ENCODE assay signal across 1 cellular context in the genomic region with DNA sequence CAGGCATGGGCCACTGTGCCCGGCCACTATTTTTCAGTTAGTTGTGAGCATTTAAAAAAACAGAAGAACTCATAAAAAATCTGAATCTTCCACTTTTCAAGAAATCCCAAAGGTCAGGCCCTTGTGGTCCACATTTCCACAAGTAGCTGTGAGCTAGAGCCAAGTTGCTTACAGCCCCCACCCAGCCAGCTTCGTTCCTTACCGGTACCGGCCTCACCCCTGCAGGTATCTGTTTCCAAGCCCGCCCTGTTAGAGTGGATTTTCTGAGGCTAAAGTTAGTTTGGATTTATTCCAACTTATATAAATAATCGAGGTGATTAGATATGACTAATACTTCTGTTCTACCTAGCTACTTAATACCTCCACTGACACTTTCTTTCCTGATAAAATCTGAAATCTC.
TF ChIP-seq lines count a peak whose summit lies in the region.

No MANE protein-coding gene starts in this region.

TF ChIP-seq in K562, 482 proteins besides CTCF, POLR2A, EP300 and RAD21:
- TF ChIP-seq, protein P1, sequence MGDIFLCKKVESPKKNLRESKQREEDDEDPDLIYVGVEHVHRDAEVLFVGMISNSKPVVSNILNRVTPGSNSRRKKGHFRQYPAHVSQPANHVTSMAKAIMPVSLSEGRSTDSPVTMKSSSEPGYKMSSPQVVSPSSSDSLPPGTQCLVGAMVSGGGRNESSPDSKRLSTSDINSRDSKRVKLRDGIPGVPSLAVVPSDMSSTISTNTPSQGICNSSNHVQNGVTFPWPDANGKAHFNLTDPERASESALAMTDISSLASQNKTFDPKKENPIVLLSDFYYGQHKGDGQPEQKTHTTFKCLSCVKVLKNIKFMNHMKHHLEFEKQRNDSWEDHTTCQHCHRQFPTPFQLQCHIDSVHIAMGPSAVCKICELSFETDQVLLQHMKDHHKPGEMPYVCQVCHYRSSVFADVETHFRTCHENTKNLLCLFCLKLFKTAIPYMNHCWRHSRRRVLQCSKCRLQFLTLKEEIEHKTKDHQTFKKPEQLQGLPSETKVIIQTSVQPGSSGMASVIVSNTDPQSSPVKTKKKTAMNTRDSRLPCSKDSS (IDR thresholded peaks at IDR 0.05; ENCODE audit: low read depth, partially characterized antibody): no peak
- no peak for TF ChIP-seq POLR2AphosphoS2 (IDR thresholded peaks at IDR 0.05; ENCODE audit: low read length)
- TF ChIP-seq CC2D1A (IDR thresholded peaks at IDR 0.05): no peak
TF ChIP-seq in K562: peak in this region for 0.
